1 cellular context compared by ENCODE assay signal in the genomic region with DNA sequence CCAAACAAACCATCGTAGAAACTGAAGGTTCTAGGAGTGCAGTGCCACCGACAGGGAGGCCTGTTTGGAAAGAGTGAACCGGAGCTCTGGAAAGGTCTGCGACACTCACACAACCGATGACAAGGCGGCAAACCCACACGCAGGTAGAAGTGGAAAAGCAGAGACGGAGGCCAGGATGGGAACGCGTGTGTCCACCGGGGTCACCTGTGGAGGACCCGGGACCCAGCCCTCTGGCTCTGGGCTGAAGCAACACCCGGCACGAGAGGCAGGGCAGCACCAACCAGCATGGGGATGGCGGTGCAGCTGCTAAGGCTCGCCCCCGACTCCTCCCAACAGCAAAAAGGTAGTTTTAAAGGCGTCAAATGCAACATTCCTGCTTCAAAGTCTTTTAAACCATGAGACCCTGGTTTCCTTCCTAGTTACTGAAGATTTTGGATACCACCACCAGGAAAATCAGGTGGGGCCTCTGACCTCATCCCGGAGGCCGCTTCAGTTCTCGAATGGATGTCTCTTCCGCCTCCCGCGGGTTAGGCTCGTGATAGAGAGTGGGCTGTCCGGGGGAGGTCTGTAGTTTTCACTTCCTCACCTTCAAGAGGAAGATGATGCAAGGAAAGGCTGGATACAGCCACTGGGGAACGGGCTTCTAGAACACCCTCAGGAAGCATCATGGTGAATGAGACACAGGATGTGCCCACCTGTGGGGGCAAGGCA.
TF ChIP-seq lines count a peak whose summit lies in the region.

No MANE protein-coding gene starts in this region.

TF ChIP-seq in SK-N-SH treated with all-trans-retinoic acid at 6 μM for 48 hours, 23 proteins besides CTCF, POLR2A, EP300 and RAD21 (continued from another document):
- TF ChIP-seq, protein P1, sequence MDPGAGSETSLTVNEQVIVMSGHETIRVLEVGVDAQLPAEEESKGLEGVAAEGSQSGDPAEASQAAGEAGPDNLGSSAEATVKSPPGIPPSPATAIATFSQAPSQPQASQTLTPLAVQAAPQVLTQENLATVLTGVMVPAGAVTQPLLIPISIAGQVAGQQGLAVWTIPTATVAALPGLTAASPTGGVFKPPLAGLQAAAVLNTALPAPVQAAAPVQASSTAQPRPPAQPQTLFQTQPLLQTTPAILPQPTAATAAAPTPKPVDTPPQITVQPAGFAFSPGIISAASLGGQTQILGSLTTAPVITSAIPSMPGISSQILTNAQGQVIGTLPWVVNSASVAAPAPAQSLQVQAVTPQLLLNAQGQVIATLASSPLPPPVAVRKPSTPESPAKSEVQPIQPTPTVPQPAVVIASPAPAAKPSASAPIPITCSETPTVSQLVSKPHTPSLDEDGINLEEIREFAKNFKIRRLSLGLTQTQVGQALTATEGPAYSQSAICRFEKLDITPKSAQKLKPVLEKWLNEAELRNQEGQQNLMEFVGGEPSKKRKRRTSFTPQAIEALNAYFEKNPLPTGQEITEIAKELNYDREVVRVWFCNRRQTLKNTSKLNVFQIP (CRISPR knock-in tag; IDR thresholded peaks at IDR 0.05; ENCODE audit: borderline replicate concordance, low read depth): no peak
- TF ChIP-seq RARB (CRISPR knock-in tag; IDR thresholded peaks at IDR 0.05) (no peak), ZNF70 (CRISPR knock-in tag; IDR thresholded peaks at IDR 0.05) (no peak), ZC3H10 (CRISPR knock-in tag; IDR thresholded peaks at IDR 0.05) (no peak), CSDC2 (CRISPR knock-in tag; IDR thresholded peaks at IDR 0.05) (no peak), SNAI2 (CRISPR knock-in tag; IDR thresholded peaks at IDR 0.05) (no peak), ESRRG (CRISPR knock-in tag; IDR thresholded peaks at IDR 0.05) (no peak), GLIS3 (CRISPR knock-in tag; IDR thresholded peaks at IDR 0.05) (no peak), ZFP30 (CRISPR knock-in tag; IDR thresholded peaks at IDR 0.05) (no peak)
- TF ChIP-seq, protein P2, sequence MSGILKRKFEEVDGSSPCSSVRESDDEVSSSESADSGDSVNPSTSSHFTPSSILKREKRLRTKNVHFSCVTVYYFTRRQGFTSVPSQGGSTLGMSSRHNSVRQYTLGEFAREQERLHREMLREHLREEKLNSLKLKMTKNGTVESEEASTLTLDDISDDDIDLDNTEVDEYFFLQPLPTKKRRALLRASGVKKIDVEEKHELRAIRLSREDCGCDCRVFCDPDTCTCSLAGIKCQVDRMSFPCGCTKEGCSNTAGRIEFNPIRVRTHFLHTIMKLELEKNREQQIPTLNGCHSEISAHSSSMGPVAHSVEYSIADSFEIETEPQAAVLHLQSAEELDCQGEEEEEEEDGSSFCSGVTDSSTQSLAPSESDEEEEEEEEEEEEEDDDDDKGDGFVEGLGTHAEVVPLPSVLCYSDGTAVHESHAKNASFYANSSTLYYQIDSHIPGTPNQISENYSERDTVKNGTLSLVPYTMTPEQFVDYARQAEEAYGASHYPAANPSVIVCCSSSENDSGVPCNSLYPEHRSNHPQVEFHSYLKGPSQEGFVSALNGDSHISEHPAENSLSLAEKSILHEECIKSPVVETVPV (CRISPR knock-in tag; IDR thresholded peaks at IDR 0.05): no peak
TF ChIP-seq in SK-N-SH treated with all-trans-retinoic acid at 6 μM for 48 hours: peak in this region for 0.
